Comparison of ENCODE assay signal across 8 cellular contexts in genomic region chr7:101733713-101734475, GRCh38.
DNase-seq lines count a peak whose midpoint lies in the region; ATAC-seq and TF ChIP-seq lines count a peak whose summit lies in the region.

No MANE protein-coding gene starts in this region.

- H3K4me3 ChIP-seq in Peyer's patch, result peak overlapping the region in 3 of 4 donors; percentile 14 to 44 (median 42)

- H3K4me3 Mint-ChIP-seq in osteocyte (ENCODE audit: unreplicated experiment), result peak overlapping the region; percentile 22
- H3K4me3 Mint-ChIP-seq in effector memory CD8-positive, alpha-beta T cell, result no peak overlapping the region

- H3K4me1 ChIP-seq in Peyer's patch, result peaks cover 0 to 20% (median 0%) of the 10 kb centered on the region in 4 donors

- H3K4me1 Mint-ChIP-seq in osteocyte (ENCODE audit: unreplicated experiment), result peaks cover 12% of the 10 kb centered on the region
- H3K4me1 Mint-ChIP-seq in effector memory CD8-positive, alpha-beta T cell (ENCODE audit: low read depth in 2 of 2), result no peaks in the 10 kb centered on the region

- no peaks in the 10 kb centered on the region for H3K27me3 ChIP-seq in Peyer's patch

- peak; percentile 19 to 44 for DNase-seq in NCI-H446 (lab: John Stamatoyannopoulos, UW)
- DNase-seq in NCI-H446 treated with DMSO at 0.1 percent for 48 hours (lab: John Stamatoyannopoulos, UW), result no peak
- DNase-seq in Peyer's patch, result peak in 2 of 3 donors; percentile 58 to 72
- DNase-seq in fibroblast of peridontal ligament (ENCODE audit: extremely low read depth), result peak; percentile 54
- no peak for DNase-seq in osteocyte (ENCODE audit: extremely low spot score, unreplicated experiment)
- DNase-seq in effector memory CD8-positive, alpha-beta T cell, result no peak

- TF ChIP-seq POLR2A in Peyer's patch (IDR thresholded peaks at IDR 0.05), result peak in 1 of 2 donors; percentile 23

- H3K27ac Mint-ChIP-seq in osteocyte (ENCODE audit: unreplicated experiment), result no peak overlapping the region
- no peak overlapping the region for H3K27ac Mint-ChIP-seq in effector memory CD8-positive, alpha-beta T cell

- TF ChIP-seq CTCF in Peyer's patch (IDR thresholded peaks at IDR 0.05), result no peak
- TF ChIP-seq CTCF in osteocyte (IDR thresholded peaks at IDR 0.05), result no peak

- H3K9me3 ChIP-seq in Peyer's patch, result no peaks in the 10 kb centered on the region

- H3K36me3 Mint-ChIP-seq in osteocyte (ENCODE audit: unreplicated experiment), result no peaks in the 10 kb centered on the region
- no peaks in the 10 kb centered on the region for H3K36me3 Mint-ChIP-seq in effector memory CD8-positive, alpha-beta T cell (ENCODE audit: insufficient read depth)

- H3K27me3 Mint-ChIP-seq in osteocyte (ENCODE audit: unreplicated experiment), result peaks cover 7% of the 10 kb centered on the region
- peaks cover 12 to 32% of the 10 kb centered on the region in 2 donors for H3K27me3 Mint-ChIP-seq in effector memory CD8-positive, alpha-beta T cell

- ATAC-seq in effector memory CD8-positive, alpha-beta T cell (replicated peaks), result no peak
- ATAC-seq in GM21526 (IDR thresholded peaks at IDR 0.05; ENCODE audit: low FRiP score, unreplicated experiment), result no peak
- ATAC-seq in activated CD4-positive, CD25-positive, alpha-beta regulatory T cell treated with anti-CD3 and anti-CD28 coated beads, Interleukin-2, amount 50 U/mL, for 24 hours, result no peak

- no peaks in the 10 kb centered on the region for H3K36me3 ChIP-seq in Peyer's patch

- peak overlapping the region in 2 of 4 donors; percentile 15 to 35 for H3K27ac ChIP-seq in Peyer's patch

- H3K9me3 Mint-ChIP-seq in osteocyte (ENCODE audit: unreplicated experiment), result no peaks in the 10 kb centered on the region
- H3K9me3 Mint-ChIP-seq in effector memory CD8-positive, alpha-beta T cell, result no peaks in the 10 kb centered on the region

Comparison
In these comparisons a context has a peak if more than half of its experiments do, and no peak if none do; other contexts are left out.
1. DNase-seq: peak in NCI-H446 (2 of 2), Peyer's patch (2 of 3) and fibroblast of peridontal ligament (single experiment); none in NCI-H446 treated with DMSO at 0.1 percent for 48 hours (single experiment), osteocyte (single experiment) and effector memory CD8-positive, alpha-beta T cell (0 of 3).